ENCODE assay signal across 15 cellular contexts in the genomic region with DNA sequence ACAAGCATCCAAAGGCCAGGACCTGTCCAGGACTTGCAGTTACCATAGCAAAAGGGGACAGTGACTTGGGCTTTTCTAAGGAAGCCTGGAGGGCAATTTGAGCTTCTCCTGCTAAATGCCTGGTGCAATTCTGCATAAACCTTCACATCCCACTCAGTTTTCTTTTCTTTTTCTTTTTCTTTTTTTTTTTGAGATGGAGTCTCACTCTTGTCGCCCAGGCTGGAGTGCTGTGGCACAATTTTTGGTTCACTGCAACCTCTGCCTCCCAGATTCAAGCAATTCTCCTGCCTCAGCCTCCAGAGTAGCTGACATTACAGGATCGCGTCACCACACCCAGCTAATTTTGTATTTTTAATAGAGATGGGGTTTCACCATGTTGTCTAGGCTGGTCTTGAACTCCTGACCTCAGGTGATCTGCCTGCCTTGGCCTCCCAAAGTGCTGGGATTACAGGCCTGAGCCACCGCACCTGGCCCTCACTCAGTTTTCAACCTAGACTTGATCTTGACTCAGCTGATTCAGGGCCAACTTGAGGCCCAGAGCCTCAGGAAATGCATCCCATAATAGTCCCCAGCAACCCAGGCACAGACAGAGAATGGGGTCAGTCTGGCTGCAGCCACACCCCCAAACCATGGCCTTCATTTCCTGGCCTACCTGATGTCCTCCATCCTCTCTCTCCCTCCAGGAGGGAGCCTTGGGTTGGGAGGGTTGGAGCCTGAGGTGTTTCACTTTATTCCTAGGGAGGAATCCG. TPM values are rescaled to one million over a fixed set of nuclear protein-coding genes. Genes with fewer than 3 reads are reported as not detected.
DNase-seq lines count a peak whose midpoint lies in the region; ATAC-seq, FAIRE-seq and TF ChIP-seq lines count a peak whose summit lies in the region.
"Not testable (repeated sequence)": the region's sequence is repeated elsewhere in the genome, so short reads cannot be mapped to it uniquely, and the experiment has no call there.
"Had no signal": no experiment of that assay in that cellular context is flagged by ENCODE, and none has a peak within 500 bp of the region (broad histone marks: within the 10 kb centered on the region; RNA-seq: fewer than 3 reads in every experiment).

No MANE protein-coding gene starts in this region.

- peaks cover 52% of the 10 kb centered on the region for H3K4me1 Mint-ChIP-seq in activated CD4-positive, alpha-beta memory T cell treated with anti-CD3 and anti-CD28 coated beads, Interleukin-2, amount 10 ng/mL, durations not matched to agents 7 days and 5 days
- H3K4me1 Mint-ChIP-seq in activated naive CD8-positive, alpha-beta T cell treated with anti-CD3 and anti-CD28 coated beads, Interleukin-2, amount 10 ng/mL, durations not matched to agents 7 days and 5 days, result not testable (repeated sequence)
- peaks cover 50% of the 10 kb centered on the region for H3K4me1 Mint-ChIP-seq in endothelial cell (ENCODE audit: unreplicated experiment)

- DNase-seq in AG08396 (ENCODE audit: low spot score) (peak; percentile 6), H7 (peak; percentile 28)
- not testable (repeated sequence) for DNase-seq in activated CD4-positive, alpha-beta memory T cell treated with anti-CD3 and anti-CD28 coated beads, Interleukin-2, amount 10 ng/mL, durations not matched to agents 7 days and 5 days; endothelial cell (ENCODE audit: low spot score); HepG2 (ENCODE audit: low spot score); upper lobe of left lung
- DNase-seq in activated naive CD8-positive, alpha-beta T cell treated with anti-CD3 and anti-CD28 coated beads, Interleukin-2, amount 10 ng/mL, durations not matched to agents 7 days and 5 days, result peak; percentile 19

- not testable (repeated sequence) for H3K4me3 ChIP-seq in H7 (ENCODE audit: insufficient read depth, low read depth, low read length); parathyroid adenoma (ENCODE audit: low read depth, low read length); upper lobe of left lung
- H3K4me3 ChIP-seq in HepG2 (replicated peaks in 1 of 3; ENCODE audit: insufficient read depth in 1 of 3, low read depth in 2 of 3, low read length in 3 of 3), result peak overlapping the region; percentile 36 to 67 (median 37); a peak in 4 of 6 replicates

- H3K9me3 Mint-ChIP-seq in activated CD4-positive, alpha-beta memory T cell treated with anti-CD3 and anti-CD28 coated beads, Interleukin-2, amount 10 ng/mL, durations not matched to agents 7 days and 5 days; activated naive CD8-positive, alpha-beta T cell treated with anti-CD3 and anti-CD28 coated beads, Interleukin-2, amount 10 ng/mL, durations not matched to agents 7 days and 5 days; endothelial cell (ENCODE audit: unreplicated experiment): not testable (repeated sequence)

- H3K4me3 Mint-ChIP-seq in activated CD4-positive, alpha-beta memory T cell treated with anti-CD3 and anti-CD28 coated beads, Interleukin-2, amount 10 ng/mL, durations not matched to agents 7 days and 5 days; activated naive CD8-positive, alpha-beta T cell treated with anti-CD3 and anti-CD28 coated beads, Interleukin-2, amount 10 ng/mL, durations not matched to agents 7 days and 5 days; endothelial cell (ENCODE audit: unreplicated experiment): not testable (repeated sequence)

- H2AFZ ChIP-seq in HepG2 (ENCODE audit: low read length), result peak overlapping the region; percentile 56
- H2AFZ ChIP-seq in parathyroid adenoma, result not testable (repeated sequence)

- POLR2A ChIA-PET in activated CD4-positive, alpha-beta memory T cell treated with anti-CD3 and anti-CD28 coated beads, Interleukin-2, amount 10 ng/mL, durations not matched to agents 7 days and 5 days (lab: Charles Lee), result interaction anchor here (0.6 to 1.5 kb wide), 3 partner anchors 13 to 17 kb away, joined by 3 to 4 read pairs (median 3); partner anchors contain the start of gene ICAM2
- POLR2A ChIA-PET in activated naive CD8-positive, alpha-beta T cell treated with anti-CD3 and anti-CD28 coated beads, Interleukin-2, amount 10 ng/mL, durations not matched to agents 7 days and 5 days (lab: Charles Lee), result interaction anchor here (0.5 to 1.2 kb wide), 2 partner anchors 11 to 12 kb away, joined by 3 to 6 read pairs; no protein-coding TSS in a partner anchor
- POLR2A ChIA-PET in HepG2 (lab: Yijun Ruan, JAX), result interaction anchor here (0.7 to 1.2 kb wide), 3 partner anchors 14 to 127 kb away, joined by 3 read pairs; no protein-coding TSS in a partner anchor

- TF ChIP-seq CTCF in endothelial cell (IDR thresholded peaks at IDR 0.05; ENCODE audit: unreplicated experiment); HepG2 (CRISPR knock-in tag; IDR thresholded peaks at IDR 0.05); parathyroid adenoma (IDR thresholded peaks at IDR 0.05); upper lobe of left lung (IDR thresholded peaks at IDR 0.05): not testable (repeated sequence)

- not testable (repeated sequence) for H3K27me3 ChIP-seq in H7 (ENCODE audit: control insufficient read depth, insufficient read depth, low read length); HepG2 (ENCODE audit: control insufficient read depth in 1 of 2, insufficient read depth in 2 of 2, low read length in 2 of 2); parathyroid adenoma (ENCODE audit: control insufficient read depth, insufficient read depth, low read length); upper lobe of left lung

- not testable (repeated sequence) for TF ChIP-seq POLR2A in HepG2 (IDR thresholded peaks at IDR 0.05; ENCODE audit: insufficient read depth in 1 of 2, low read depth in 2 of 2, low read length in 2 of 2); upper lobe of left lung (IDR thresholded peaks at IDR 0.05)

- H3K36me3 Mint-ChIP-seq in activated CD4-positive, alpha-beta memory T cell treated with anti-CD3 and anti-CD28 coated beads, Interleukin-2, amount 10 ng/mL, durations not matched to agents 7 days and 5 days (ENCODE audit: low read depth), result peaks cover 75% of the 10 kb centered on the region
- H3K36me3 Mint-ChIP-seq in activated naive CD8-positive, alpha-beta T cell treated with anti-CD3 and anti-CD28 coated beads, Interleukin-2, amount 10 ng/mL, durations not matched to agents 7 days and 5 days, result peaks cover 16% of the 10 kb centered on the region
- peaks cover 17% of the 10 kb centered on the region for H3K36me3 Mint-ChIP-seq in endothelial cell (ENCODE audit: low read depth, unreplicated experiment)

- intact Hi-C loops in HepG2 (cut with micrococcal nuclease; ENCODE audit: unreplicated experiment), result loop anchor here (5.0 kb wide), 1 partner anchor 1640 kb away; no protein-coding TSS in a partner anchor

- not testable (repeated sequence) for H3K36me3 ChIP-seq in H7 (replicated peaks; ENCODE audit: control insufficient read depth, insufficient read depth, low read length); HepG2 (replicated peaks in 1 of 2; ENCODE audit: control insufficient read depth in 1 of 2, insufficient read depth in 2 of 2, low read length in 2 of 2); parathyroid adenoma (ENCODE audit: control insufficient read depth, insufficient read depth, low read length)
- H3K36me3 ChIP-seq in upper lobe of left lung, result peaks cover 0 to 29% (median 12%) of the 10 kb centered on the region in 4 donors

- H3K27ac ChIP-seq in HepG2 (ENCODE audit: extremely low read length, insufficient read depth, low read length) (peak overlapping the region; percentile 1), parathyroid adenoma (peak overlapping the region; percentile 27), upper lobe of left lung (peak overlapping the region; percentile 57 to 83 (median 72))

- H3K4me2 ChIP-seq in HepG2 (ENCODE audit: low read depth, low read length), result peak overlapping the region; percentile 81
- H3K4me2 ChIP-seq in parathyroid adenoma (ENCODE audit: low read length), result not testable (repeated sequence)

- not testable (repeated sequence) for ATAC-seq in activated naive CD8-positive, alpha-beta T cell treated with anti-CD3 and anti-CD28 coated beads, Interleukin-2, amount 10 ng/mL, durations not matched to agents 7 days and 5 days (ENCODE audit: low read depth); HepG2; upper lobe of left lung (ENCODE audit: low FRiP score in 2 of 2)

- H3K9me3 ChIP-seq in HepG2 (ENCODE audit: low read length); parathyroid adenoma (ENCODE audit: control insufficient read depth, low read length); upper lobe of left lung: not testable (repeated sequence)

- BruUV-seq in HepG2 (replicated peaks; lab: Mats Ljungman, UMichigan), result not testable (repeated sequence)

- H3K4me1 ChIP-seq in HepG2 (ENCODE audit: insufficient read depth, low read length), result peaks cover 58% of the 10 kb centered on the region
- not testable (repeated sequence) for H3K4me1 ChIP-seq in parathyroid adenoma
- H3K4me1 ChIP-seq in upper lobe of left lung, result peaks cover 45 to 56% (median 52%) of the 10 kb centered on the region in 4 donors

- not testable (repeated sequence) for H3K79me2 ChIP-seq in HepG2 (ENCODE audit: insufficient read depth, low read length); parathyroid adenoma

- not testable (repeated sequence) for H3K27me3 Mint-ChIP-seq in activated CD4-positive, alpha-beta memory T cell treated with anti-CD3 and anti-CD28 coated beads, Interleukin-2, amount 10 ng/mL, durations not matched to agents 7 days and 5 days; activated naive CD8-positive, alpha-beta T cell treated with anti-CD3 and anti-CD28 coated beads, Interleukin-2, amount 10 ng/mL, durations not matched to agents 7 days and 5 days; endothelial cell (ENCODE audit: unreplicated experiment)

- peak; percentile 23 for FAIRE-seq in HepG2 (lab: Jason Lieb, UNC)

- CTCF ChIA-PET in activated CD4-positive, alpha-beta memory T cell treated with anti-CD3 and anti-CD28 coated beads, Interleukin-2, amount 10 ng/mL, durations not matched to agents 7 days and 5 days (lab: Charles Lee), result interaction anchor here (1.0 to 2.8 kb wide), 3 partner anchors 9 to 19 kb away, joined by 3 to 6 read pairs (median 6); no protein-coding TSS in a partner anchor
- CTCF ChIA-PET in HepG2 (lab: Yijun Ruan, JAX; ENCODE audit: low intra/inter-chr PET ratio, low total read pairs), result not testable (repeated sequence)

- H3K9ac ChIP-seq in HepG2 (ENCODE audit: insufficient read depth, low read depth, low read length), result peak overlapping the region; percentile 52
- H3K9ac ChIP-seq in parathyroid adenoma, result not testable (repeated sequence)

- H3K27ac Mint-ChIP-seq in activated CD4-positive, alpha-beta memory T cell treated with anti-CD3 and anti-CD28 coated beads, Interleukin-2, amount 10 ng/mL, durations not matched to agents 7 days and 5 days, result peak overlapping the region; percentile 54
- H3K27ac Mint-ChIP-seq in activated naive CD8-positive, alpha-beta T cell treated with anti-CD3 and anti-CD28 coated beads, Interleukin-2, amount 10 ng/mL, durations not matched to agents 7 days and 5 days, result not testable (repeated sequence)
- H3K27ac Mint-ChIP-seq in endothelial cell (ENCODE audit: unreplicated experiment), result peak overlapping the region; percentile 75

- TF ChIP-seq RAD21 in HepG2 (CRISPR knock-in tag; IDR thresholded peaks at IDR 0.05), result not testable (repeated sequence)

- WGBS in HepG2 (ENCODE audit: low lambda C conversion rate), result 53% methylated on average over 5 of the region's 5 CpGs
- WGBS in upper lobe of left lung, 2 donors, result 83 to 86% methylated on average over 4 of the region's 5 CpGs

- in situ Hi-C loops in HepG2 (cut with HindIII; ENCODE audit: extremely low pct_ligation_motif_present, low pct_unique_long_range_greater_than_20kb), result not testable (repeated sequence)

- TF ChIP-seq EP300 in HepG2 (IDR thresholded peaks at IDR 0.05; ENCODE audit: low read depth in 2 of 2, low read length in 2 of 2); HepG2 (CRISPR knock-in tag; IDR thresholded peaks at IDR 0.05; ENCODE audit: borderline replicate concordance); upper lobe of left lung (IDR thresholded peaks at IDR 0.05): not testable (repeated sequence)

- H4K20me1 ChIP-seq in HepG2 (ENCODE audit: insufficient read depth, low read length), result not testable (repeated sequence)

RNA-seq across cellular contexts. Expression of gene PRR29, which starts 9.1 kb away (rescaled TPM):
- 0.52 and 0.63 TPM in 2 replicates for total RNA-seq in H7 (2014; rRNA removed; shearing (Covaris generic))
- 10 to 100 TPM; 12.0 to 15.1 TPM for total RNA-seq in activated CD4-positive, alpha-beta memory T cell treated with anti-CD3 and anti-CD28 coated beads, Interleukin-2, amount 10 ng/mL, durations not matched to agents 7 days and 5 days
- total RNA-seq in activated naive CD8-positive, alpha-beta T cell treated with anti-CD3 and anti-CD28 coated beads, Interleukin-2, amount 10 ng/mL, durations not matched to agents 7 days and 5 days, result 1 to 10 TPM in 1 of 2 experiments, under 1 TPM in 1; 1.00 to 1.4 TPM
- total RNA-seq in endothelial cell (ENCODE audit: unreplicated experiment), result 25.3 TPM
- total RNA-seq in HepG2 (2016; rRNA removed; fragmentation: Illumina TruSeq; extraction: Trizol), result 0.07 and 0.11 TPM in 2 replicates
- not detected in 2 replicates for total RNA-seq in HepG2 (2016; cell fraction: cytosol; rRNA removed; fragmentation: Illumina TruSeq; extraction: Trizol; ENCODE audit: low read depth)
- 0.19 TPM in 1 of 2 replicates, not detected in the other for total RNA-seq in HepG2 (2016; cell fraction: insoluble cytoplasmic fraction; rRNA removed; fragmentation: Illumina TruSeq; extraction: Trizol)
- total RNA-seq in HepG2 (2016; cell fraction: membrane; rRNA removed; fragmentation: Illumina TruSeq; extraction: Trizol), result 0.06 and 0.14 TPM in 2 replicates
- total RNA-seq in HepG2 (2016; cell fraction: nucleus; rRNA removed; fragmentation: Illumina TruSeq; extraction: Trizol), result not detected in 2 replicates
- 0.08 and 0.20 TPM in 2 replicates for polyA plus RNA-seq in HepG2 (2011; rRNA removed)
- polyA plus RNA-seq in HepG2 (2011; cell fraction: cytosol; rRNA removed), result 0.06 and 0.07 TPM in 2 replicates
- 0.73 and 0.96 TPM in 2 replicates for polyA plus RNA-seq in HepG2 (2011; cell fraction: nucleus; rRNA removed)
- polyA plus RNA-seq in HepG2 (2012), result 0.21 and 0.40 TPM in 2 replicates
- polyA plus RNA-seq in HepG2 (2016; cell fraction: cytosol; fragmentation: Illumina TruSeq; extraction: Trizol; ENCODE audit: low read depth), result 0.10 and 0.11 TPM in 2 replicates
- 0.23 TPM in 1 of 2 replicates, not detected in the other for polyA plus RNA-seq in HepG2 (2016; cell fraction: insoluble cytoplasmic fraction; fragmentation: Illumina TruSeq; extraction: Trizol; ENCODE audit: low read depth)
- polyA plus RNA-seq in HepG2 (2016; cell fraction: membrane; fragmentation: Illumina TruSeq; extraction: Trizol; ENCODE audit: low read depth), result not detected in 2 replicates
- polyA plus RNA-seq in HepG2 (2016; cell fraction: nucleus; fragmentation: Illumina TruSeq; extraction: Trizol; ENCODE audit: insufficient read depth, low read depth), result not detected in 2 replicates
- polyA minus RNA-seq in HepG2 (2011; rRNA and poly(A)+ RNA removed; ENCODE audit: low replicate concordance), result 0.16 TPM in 1 of 2 replicates, not detected in the other
- polyA minus RNA-seq in HepG2 (2011; cell fraction: cytosol; rRNA and poly(A)+ RNA removed), result not detected in 2 replicates
- polyA minus RNA-seq in HepG2 (2011; cell fraction: nucleus; rRNA and poly(A)+ RNA removed), result 0.26 and 0.37 TPM in 2 replicates
- 10 to 100 TPM in 3 of 6 donors, 1 to 10 TPM in 2, under 1 TPM in 1; 0.97 to 30.1 (median 12.1) TPM for total RNA-seq in upper lobe of left lung
- total RNA-seq: GM23248, mucosa of descending colon had no signal
- polyA plus RNA-seq: GM23248 had no signal

RNA-seq across cellular contexts. Expression of gene ICAM2, which starts 13.2 kb away (rescaled TPM):
- 0.11 and 0.59 TPM in 2 replicates for total RNA-seq in H7 (2014; rRNA removed; shearing (Covaris generic))
- 100 to 1,000 TPM; 118 to 122 TPM for total RNA-seq in activated CD4-positive, alpha-beta memory T cell treated with anti-CD3 and anti-CD28 coated beads, Interleukin-2, amount 10 ng/mL, durations not matched to agents 7 days and 5 days
- total RNA-seq in activated naive CD8-positive, alpha-beta T cell treated with anti-CD3 and anti-CD28 coated beads, Interleukin-2, amount 10 ng/mL, durations not matched to agents 7 days and 5 days, result 10 to 100 TPM; 59.0 to 61.7 TPM
- total RNA-seq in endothelial cell (ENCODE audit: unreplicated experiment), result 52.1 TPM
- 7.9 and 10.9 TPM in 2 replicates for total RNA-seq in HepG2 (2016; rRNA removed; fragmentation: Illumina TruSeq; extraction: Trizol)
- total RNA-seq in HepG2 (2016; cell fraction: cytosol; rRNA removed; fragmentation: Illumina TruSeq; extraction: Trizol; ENCODE audit: low read depth), result 4.1 and 5.7 TPM in 2 replicates
- total RNA-seq in HepG2 (2016; cell fraction: insoluble cytoplasmic fraction; rRNA removed; fragmentation: Illumina TruSeq; extraction: Trizol), result 9.4 and 10.9 TPM in 2 replicates
- total RNA-seq in HepG2 (2016; cell fraction: membrane; rRNA removed; fragmentation: Illumina TruSeq; extraction: Trizol), result 8.3 and 9.3 TPM in 2 replicates
- total RNA-seq in HepG2 (2016; cell fraction: nucleus; rRNA removed; fragmentation: Illumina TruSeq; extraction: Trizol), result 7.4 and 8.7 TPM in 2 replicates
- 20.8 and 21.4 TPM in 2 replicates for polyA plus RNA-seq in HepG2 (2011; rRNA removed)
- 25.1 and 29.5 TPM in 2 replicates for polyA plus RNA-seq in HepG2 (2011; cell fraction: cytosol; rRNA removed)
- polyA plus RNA-seq in HepG2 (2011; cell fraction: nucleus; rRNA removed), result 10.1 and 10.2 TPM in 2 replicates
- polyA plus RNA-seq in HepG2 (2012), result 6.0 and 8.9 TPM in 2 replicates
- 3.9 and 5.8 TPM in 2 replicates for polyA plus RNA-seq in HepG2 (2016; cell fraction: cytosol; fragmentation: Illumina TruSeq; extraction: Trizol; ENCODE audit: low read depth)
- 7.5 and 8.3 TPM in 2 replicates for polyA plus RNA-seq in HepG2 (2016; cell fraction: insoluble cytoplasmic fraction; fragmentation: Illumina TruSeq; extraction: Trizol; ENCODE audit: low read depth)
- 5.9 and 6.9 TPM in 2 replicates for polyA plus RNA-seq in HepG2 (2016; cell fraction: membrane; fragmentation: Illumina TruSeq; extraction: Trizol; ENCODE audit: low read depth)
- polyA plus RNA-seq in HepG2 (2016; cell fraction: nucleus; fragmentation: Illumina TruSeq; extraction: Trizol; ENCODE audit: insufficient read depth, low read depth), result 11.9 and 12.3 TPM in 2 replicates
- polyA minus RNA-seq in HepG2 (2011; rRNA and poly(A)+ RNA removed; ENCODE audit: low replicate concordance), result 1.3 and 35.6 TPM in 2 replicates
- 6.6 and 7.4 TPM in 2 replicates for polyA minus RNA-seq in HepG2 (2011; cell fraction: cytosol; rRNA and poly(A)+ RNA removed)
- 4.2 and 7.6 TPM in 2 replicates for polyA minus RNA-seq in HepG2 (2011; cell fraction: nucleus; rRNA and poly(A)+ RNA removed)
- 100 to 1,000 TPM in 3 of 6 donors, 10 to 100 TPM in 3; 27.2 to 114 (median 82.0) TPM for total RNA-seq in upper lobe of left lung
- total RNA-seq: astrocyte had no signal

RNA-seq across cellular contexts. Expression of gene SCN4A, which starts 34.5 kb away (rescaled TPM):
- 4.8 and 6.8 TPM in 2 replicates for total RNA-seq in H7 (2014; rRNA removed; shearing (Covaris generic))
- total RNA-seq in activated CD4-positive, alpha-beta memory T cell treated with anti-CD3 and anti-CD28 coated beads, Interleukin-2, amount 10 ng/mL, durations not matched to agents 7 days and 5 days, result under 1 TPM; 0.08 to 0.13 TPM
- not detected for total RNA-seq in activated naive CD8-positive, alpha-beta T cell treated with anti-CD3 and anti-CD28 coated beads, Interleukin-2, amount 10 ng/mL, durations not matched to agents 7 days and 5 days
- 0.95 TPM for total RNA-seq in endothelial cell (ENCODE audit: unreplicated experiment)
- 0.02 TPM in 1 of 2 replicates, not detected in the other for total RNA-seq in HepG2 (2016; rRNA removed; fragmentation: Illumina TruSeq; extraction: Trizol)
- not detected in 2 replicates for total RNA-seq in HepG2 (2016; cell fraction: cytosol; rRNA removed; fragmentation: Illumina TruSeq; extraction: Trizol; ENCODE audit: low read depth)
- not detected in 2 replicates for total RNA-seq in HepG2 (2016; cell fraction: insoluble cytoplasmic fraction; rRNA removed; fragmentation: Illumina TruSeq; extraction: Trizol)
- not detected in 2 replicates for total RNA-seq in HepG2 (2016; cell fraction: membrane; rRNA removed; fragmentation: Illumina TruSeq; extraction: Trizol)
- total RNA-seq in HepG2 (2016; cell fraction: nucleus; rRNA removed; fragmentation: Illumina TruSeq; extraction: Trizol), result not detected in 2 replicates
- 0.03 and 0.04 TPM in 2 replicates for polyA plus RNA-seq in HepG2 (2011; rRNA removed)
- 0.01 TPM in 2 replicates for polyA plus RNA-seq in HepG2 (2011; cell fraction: cytosol; rRNA removed)
- 0.07 and 0.13 TPM in 2 replicates for polyA plus RNA-seq in HepG2 (2011; cell fraction: nucleus; rRNA removed)
- 0.03 and 0.12 TPM in 2 replicates for polyA plus RNA-seq in HepG2 (2012)
- not detected in 2 replicates for polyA plus RNA-seq in HepG2 (2016; cell fraction: cytosol; fragmentation: Illumina TruSeq; extraction: Trizol; ENCODE audit: low read depth)
- not detected in 2 replicates for polyA plus RNA-seq in HepG2 (2016; cell fraction: insoluble cytoplasmic fraction; fragmentation: Illumina TruSeq; extraction: Trizol; ENCODE audit: low read depth)
- not detected in 2 replicates for polyA plus RNA-seq in HepG2 (2016; cell fraction: membrane; fragmentation: Illumina TruSeq; extraction: Trizol; ENCODE audit: low read depth)
- polyA plus RNA-seq in HepG2 (2016; cell fraction: nucleus; fragmentation: Illumina TruSeq; extraction: Trizol; ENCODE audit: insufficient read depth, low read depth), result not detected in 2 replicates
- 0.38 and 4.1 TPM in 2 replicates for polyA minus RNA-seq in HepG2 (2011; rRNA and poly(A)+ RNA removed; ENCODE audit: low replicate concordance)
- not detected in 2 replicates for polyA minus RNA-seq in HepG2 (2011; cell fraction: cytosol; rRNA and poly(A)+ RNA removed)
- polyA minus RNA-seq in HepG2 (2011; cell fraction: nucleus; rRNA and poly(A)+ RNA removed), result 0.26 and 0.37 TPM in 2 replicates
- under 1 TPM in 3 of 6 donors, not detected in 3; under 0.01 to 0.44 (median 0.20) TPM for total RNA-seq in upper lobe of left lung
- total RNA-seq: activated CD8-positive, alpha-beta T cell treated with anti-CD3 and anti-CD28 coated beads, Interleukin-2, amount 10 ng/mL, durations not matched to agents 7 days and 5 days; Calu3; epithelial cell of proximal tubule; GM23248 had no signal
- polyA plus RNA-seq: GM23248, hepatocyte had no signal

Comparison
In these comparisons a context has a peak if more than half of its experiments do, and no peak if none do; other contexts are left out.
1. H3K27ac ChIP-seq: peak in every context shown above with its lines; median percentile 72 in upper lobe of left lung; 27 in parathyroid adenoma; 1 in HepG2.